In genomic region chr4:38383646-38384121, GRCh38 we compare ENCODE assay signal across 24 cellular contexts.
"Had no signal": no experiment of that assay in that cellular context is flagged by ENCODE, and none has a peak within 500 bp of the region (broad histone marks: within the 10 kb centered on the region; RNA-seq: fewer than 3 reads in every experiment).

No MANE protein-coding gene starts in this region.

- H3K27me3 Mint-ChIP-seq: activated CD4-positive, alpha-beta memory T cell treated with anti-CD3 and anti-CD28 coated beads, Interleukin-2, amount 10 ng/mL, durations not matched to agents 7 days and 5 days; activated CD4-positive, alpha-beta T cell treated with anti-CD3 and anti-CD28 coated beads for 36 hours; activated T-cell treated with anti-CD3 and anti-CD28 coated beads, Interleukin-2, amount 50 U/mL, for 24 hours; naive thymus-derived CD8-positive, alpha-beta T cell; progenitor cell of endocrine pancreas; stimulated activated naive CD8-positive, alpha-beta T cell treated with anti-CD3 and anti-CD28 coated beads, Interleukin-15, amount 100 ng/mL, for 72 hours had no signal

- FAIRE-seq: frontal cortex had no signal

- H3K36me3 ChIP-seq: colonic mucosa, esophagus muscularis mucosa, heart left ventricle, thoracic aorta, upper lobe of right lung had no signal

- H3K27ac ChIP-seq: colonic mucosa, heart left ventricle, upper lobe of right lung had no signal

- H3K27me3 ChIP-seq: body of pancreas, colonic mucosa, esophagus muscularis mucosa, heart left ventricle, upper lobe of right lung had no signal

- H3K27ac Mint-ChIP-seq: activated CD4-positive, alpha-beta memory T cell treated with anti-CD3 and anti-CD28 coated beads, Interleukin-2, amount 10 ng/mL, durations not matched to agents 7 days and 5 days; activated CD4-positive, alpha-beta T cell treated with anti-CD3 and anti-CD28 coated beads for 36 hours; activated naive CD4-positive, alpha-beta T cell treated with anti-CD3 and anti-CD28 coated beads, Interleukin-2, amount 50 U/mL, for 72 hours; activated T-cell treated with anti-CD3 and anti-CD28 coated beads, Interleukin-2, amount 50 U/mL, for 24 hours; progenitor cell of endocrine pancreas had no signal

- H3K4me3 Mint-ChIP-seq: activated CD4-positive, alpha-beta memory T cell treated with anti-CD3 and anti-CD28 coated beads, Interleukin-2, amount 10 ng/mL, durations not matched to agents 7 days and 5 days; activated CD4-positive, alpha-beta T cell treated with anti-CD3 and anti-CD28 coated beads for 36 hours; activated T-cell treated with anti-CD3 and anti-CD28 coated beads, Interleukin-2, amount 50 U/mL, for 24 hours; naive thymus-derived CD8-positive, alpha-beta T cell; stimulated activated naive CD8-positive, alpha-beta T cell treated with anti-CD3 and anti-CD28 coated beads, Interleukin-15, amount 100 ng/mL, for 72 hours had no signal

- H3K4me3 ChIP-seq: body of pancreas, colonic mucosa, esophagus muscularis mucosa, heart left ventricle, mucosa of descending colon, thoracic aorta, upper lobe of right lung had no signal

- H3K36me3 Mint-ChIP-seq: activated naive CD4-positive, alpha-beta T cell treated with anti-CD3 and anti-CD28 coated beads, Interleukin-2, amount 50 U/mL, for 72 hours; naive thymus-derived CD8-positive, alpha-beta T cell had no signal

- H3K4me1 Mint-ChIP-seq: activated CD4-positive, alpha-beta memory T cell treated with anti-CD3 and anti-CD28 coated beads, Interleukin-2, amount 10 ng/mL, durations not matched to agents 7 days and 5 days had no signal

- H3K9me3 Mint-ChIP-seq: activated CD4-positive, alpha-beta memory T cell treated with anti-CD3 and anti-CD28 coated beads, Interleukin-2, amount 10 ng/mL, durations not matched to agents 7 days and 5 days; activated naive CD4-positive, alpha-beta T cell treated with anti-CD3 and anti-CD28 coated beads, Interleukin-2, amount 50 U/mL, for 72 hours had no signal

- ATAC-seq: activated CD4-positive, alpha-beta T cell treated with anti-CD3 and anti-CD28 coated beads for 36 hours; activated naive CD4-positive, alpha-beta T cell treated with anti-CD3 and anti-CD28 coated beads, Interleukin-2, amount 50 U/mL, for 72 hours; body of pancreas; heart left ventricle; mucosa of descending colon; naive thymus-derived CD8-positive, alpha-beta T cell; sciatic nerve; stimulated activated naive CD8-positive, alpha-beta T cell treated with anti-CD3 and anti-CD28 coated beads, Interleukin-15, amount 100 ng/mL, for 72 hours; upper lobe of right lung had no signal

- H3K9me3 ChIP-seq: body of pancreas, colonic mucosa, esophagus muscularis mucosa, heart left ventricle, mucosa of descending colon, thoracic aorta, upper lobe of right lung had no signal

- DNase-seq: activated CD4-positive, alpha-beta memory T cell treated with anti-CD3 and anti-CD28 coated beads, Interleukin-2, amount 10 ng/mL, durations not matched to agents 7 days and 5 days; activated CD4-positive, alpha-beta T cell treated with anti-CD3 and anti-CD28 coated beads for 36 hours; activated effector memory CD4-positive, alpha-beta T cell treated with Interleukin-2 at 50 U/mL for 16 hours; activated T-cell treated with anti-CD3 and anti-CD28 coated beads, Interleukin-2, amount 50 U/mL, for 24 hours; amygdala; body of pancreas; central memory CD4-positive, alpha-beta T cell; colonic mucosa; heart left ventricle; left colon; mucosa of descending colon; naive thymus-derived CD8-positive, alpha-beta T cell; nucleus accumbens; SIG-M5; stimulated activated naive CD8-positive, alpha-beta T cell treated with anti-CD3 and anti-CD28 coated beads, Interleukin-15, amount 100 ng/mL, for 72 hours; SW 1271; T1000; upper lobe of right lung had no signal
